ENCODE assay signal across 1 cellular context in the genomic region with DNA sequence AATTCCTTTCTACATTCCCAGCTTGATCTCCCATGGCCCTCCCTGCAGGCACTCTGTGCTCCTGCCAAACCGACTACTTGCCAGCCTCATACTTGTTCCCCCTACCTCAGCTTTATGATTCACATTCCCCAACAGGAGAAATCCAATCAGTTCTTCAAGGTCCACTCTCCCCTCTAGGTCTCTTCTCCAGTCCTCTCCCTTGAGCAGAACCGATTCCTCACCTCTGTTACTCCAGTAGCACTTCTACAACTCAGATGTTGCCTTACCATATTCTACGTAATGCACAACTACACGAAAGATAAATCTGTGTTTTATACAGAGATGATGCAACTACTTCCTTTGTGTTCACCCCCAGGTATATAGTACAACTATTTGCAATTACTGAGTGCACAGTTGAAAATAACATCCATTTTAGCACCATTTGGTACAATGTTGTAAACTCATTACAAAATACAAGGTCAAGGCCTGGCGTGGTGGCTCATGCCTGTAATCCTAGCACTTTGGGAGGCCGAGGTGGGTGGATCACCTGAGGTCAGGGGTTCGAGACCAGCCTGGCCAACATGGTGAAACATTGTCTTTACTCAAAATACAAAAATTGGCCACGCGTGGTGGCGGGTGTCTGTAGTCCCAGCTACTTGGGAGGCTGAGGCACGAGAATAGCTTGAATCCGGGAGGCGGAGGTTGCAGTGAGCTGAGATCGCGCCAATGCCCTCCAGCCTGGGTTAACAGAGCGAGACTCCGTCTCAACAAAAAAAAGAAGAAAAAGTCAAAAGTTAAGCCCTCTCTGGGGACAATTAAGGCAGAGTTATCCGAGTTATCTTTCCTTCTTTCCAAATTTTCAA.
TF ChIP-seq lines count a peak whose summit lies in the region.

No MANE protein-coding gene starts in this region.

TF ChIP-seq in endothelial cell of umbilical vein, 7 proteins besides CTCF, POLR2A, EP300 and RAD21:
- no peak for TF ChIP-seq MYC (IDR thresholded peaks at IDR 0.05; ENCODE audit: low read depth, low read length)
- no peak for TF ChIP-seq FOS (IDR thresholded peaks at IDR 0.05; ENCODE audit: borderline replicate concordance, insufficient read depth, low read length)
- no peak for TF ChIP-seq GATA2 (IDR thresholded peaks at IDR 0.05; ENCODE audit: insufficient read depth, insufficient read length, low read depth, low read length)
- no peak for TF ChIP-seq EZH2 (IDR thresholded peaks at IDR 0.05; ENCODE audit: borderline replicate concordance, low read depth, low read length, severe bottlenecking)
- no peak for TF ChIP-seq JUN (IDR thresholded peaks at IDR 0.05; ENCODE audit: borderline replicate concordance, insufficient read depth, insufficient read length, low read depth)
- TF ChIP-seq POLR2AphosphoS5 (IDR thresholded peaks at IDR 0.05; ENCODE audit: insufficient read depth, low read depth, low read length), result no peak
- TF ChIP-seq, protein P1, sequence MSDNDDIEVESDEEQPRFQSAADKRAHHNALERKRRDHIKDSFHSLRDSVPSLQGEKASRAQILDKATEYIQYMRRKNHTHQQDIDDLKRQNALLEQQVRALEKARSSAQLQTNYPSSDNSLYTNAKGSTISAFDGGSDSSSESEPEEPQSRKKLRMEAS (IDR thresholded peaks at IDR 0.05; ENCODE audit: insufficient read depth, insufficient read length), result no peak
